ENCODE assay signal across 8 cellular contexts in genomic region chr11:10750838-10751580, GRCh38.
DNase-seq lines count a peak whose midpoint lies in the region; ATAC-seq lines count a peak whose summit lies in the region.

Gene CTR9, plus strand, starts transcription at chr11:10751246. Its CDS starts 167 bp downstream, at chr11:10751413.

- peak; percentile 94 for ATAC-seq in GM19035 (IDR thresholded peaks at IDR 0.05; ENCODE audit: unreplicated experiment)
- peak; percentile 92 for ATAC-seq in HG03354 (IDR thresholded peaks at IDR 0.05; ENCODE audit: poor library complexity, severe bottlenecking, unreplicated experiment)
- peak; percentile 95 to 97 for ATAC-seq in activated CD4-positive, CD25-positive, alpha-beta regulatory T cell treated with anti-CD3 and anti-CD28 coated beads, Interleukin-2, amount 50 U/mL, for 24 hours

- DNase-seq in AML-193 (lab: John Stamatoyannopoulos, UW) (peak; percentile 79 to 83), NCI-H446 treated with DMSO at 0.1 percent for 48 hours (lab: John Stamatoyannopoulos, UW) (peak; percentile 88), cerebellar cortex (ENCODE audit: low spot score) (peak; percentile 95), islet precursor cell (peak; percentile 98)
- DNase-seq in stimulated activated CD4-positive, alpha-beta T cell treated with anti-CD3 and anti-CD28 coated beads, Interleukin-15, amount 100 ng/mL, for 1 hour (ENCODE audit: low read depth in 1 of 2, low spot score in 1 of 2) = peak; percentile 78 to 88

Comparison
In these comparisons a context has a peak if more than half of its experiments do, and no peak if none do; other contexts are left out.
1. Peak in every context shown above with its lines: DNase-seq and ATAC-seq.